8 cellular contexts compared by ENCODE assay signal in the genomic region with DNA sequence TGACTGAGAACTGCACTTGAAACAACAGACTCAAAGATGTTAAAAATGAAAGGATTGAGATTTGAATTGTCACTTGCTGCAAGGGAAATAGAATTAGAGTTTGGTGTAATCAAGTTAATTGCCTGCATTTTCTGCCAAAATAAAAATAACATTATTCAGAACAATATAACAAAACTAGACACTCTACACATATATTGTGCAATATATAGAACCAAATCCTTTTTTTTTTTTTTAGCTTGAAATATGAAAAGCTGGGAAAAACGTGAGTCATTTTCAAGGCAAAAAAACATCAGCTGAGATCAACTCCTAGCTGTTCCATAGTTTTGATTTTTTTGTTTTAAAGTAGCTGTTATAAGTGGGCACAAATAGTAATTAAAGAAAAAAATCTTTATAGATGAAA.
"Had no signal": no experiment of that assay in that cellular context is flagged by ENCODE, and none has a peak within 500 bp of the region (broad histone marks: within the 10 kb centered on the region; RNA-seq: fewer than 3 reads in every experiment).

No MANE protein-coding gene starts in this region.

- H3K36me3 Mint-ChIP-seq: IgD-negative memory B cell had no signal

- H2AFZ ChIP-seq: GM23338 had no signal

- FAIRE-seq: H1, H54, HTR-8/SVneo had no signal

- H3K27ac Mint-ChIP-seq: GM23338, H9, IgD-negative memory B cell had no signal

- H3K4me3 ChIP-seq: GM23338 had no signal

- DNase-seq: H9, HCEC 1CT, KG1 had no signal

- H3K27me3 Mint-ChIP-seq: IgD-negative memory B cell had no signal

- H3K4me1 Mint-ChIP-seq: IgD-negative memory B cell had no signal

- ATAC-seq: GM23338 had no signal

- H3K4me2 ChIP-seq: GM23338 had no signal

- H3K4me3 Mint-ChIP-seq: GM23338, H9, IgD-negative memory B cell had no signal
